Comparison of ENCODE assay signal across 1 cellular context in genomic region chrX:2320580-2321327, GRCh38.
TF ChIP-seq lines count a peak whose summit lies in the region.

No MANE protein-coding gene starts in this region.

TF ChIP-seq in HepG2, 621 proteins besides CTCF, POLR2A, EP300 and RAD21 (continued from another document and continues in another):
- 0 out of 2 replicates have a peak, but pooled peaks have one; percentile 28 for TF ChIP-seq ZNF784 (CRISPR knock-in tag; IDR thresholded peaks at IDR 0.05; ENCODE audit: borderline replicate concordance)
- peak; percentile 95 for TF ChIP-seq SAP130 (CRISPR knock-in tag; IDR thresholded peaks at IDR 0.05; ENCODE audit: low read depth)
- TF ChIP-seq ZBTB42 (CRISPR knock-in tag; IDR thresholded peaks at IDR 0.05), result no peak
- TF ChIP-seq ZSCAN25 (CRISPR knock-in tag; IDR thresholded peaks at IDR 0.05), result peak; percentile 89
- 0 out of 2 replicates have a peak, but pooled peaks have one; percentile 27 for TF ChIP-seq KDM5B (CRISPR knock-in tag; IDR thresholded peaks at IDR 0.05; ENCODE audit: borderline replicate concordance)
- no peak for TF ChIP-seq ZNF850 (CRISPR knock-in tag; conservative IDR thresholded peaks at IDR 0.05)
- TF ChIP-seq ARID3A (IDR thresholded peaks at IDR 0.05; ENCODE audit: low read depth, low read length), result peak; percentile 62
- TF ChIP-seq NBN (conservative IDR thresholded peaks at IDR 0.05), result no peak
- no peak for TF ChIP-seq ZFAT (CRISPR knock-in tag; conservative IDR thresholded peaks at IDR 0.05)
- TF ChIP-seq ZNF609 (CRISPR knock-in tag; IDR thresholded peaks at IDR 0.05; ENCODE audit: borderline replicate concordance), result peak; percentile 79; the same call in 1 of the 2 replicates
- 0 out of 2 replicates have a peak, but pooled peaks have one; percentile 66 for TF ChIP-seq MZF1 (CRISPR knock-in tag; IDR thresholded peaks at IDR 0.05; ENCODE audit: borderline replicate concordance)
- 0 out of 2 replicates have a peak, but pooled peaks have one; percentile 1 for TF ChIP-seq SRF (IDR thresholded peaks at IDR 0.05; ENCODE audit: low read depth, low read length)
- TF ChIP-seq ELF1 (CRISPR knock-in tag; IDR thresholded peaks at IDR 0.05), result 0 out of 2 replicates have a peak, but pooled peaks have one; percentile 53
- TF ChIP-seq KLF16 (CRISPR knock-in tag; IDR thresholded peaks at IDR 0.05), result peak in 1 of 2 experiments; percentile 95; a peak in 2 of 4 replicates
- TF ChIP-seq ZNF451 (CRISPR knock-in tag; IDR thresholded peaks at IDR 0.05), result peak; percentile 14; the same call in 1 of the 2 replicates
- 0 out of 2 replicates have a peak, but pooled peaks have one; percentile 38 for TF ChIP-seq ZNF569 (CRISPR knock-in tag; IDR thresholded peaks at IDR 0.05; ENCODE audit: borderline replicate concordance)
- TF ChIP-seq ZMYM2 (CRISPR knock-in tag; IDR thresholded peaks at IDR 0.05), result peak; percentile 82; the same call in 1 of the 2 replicates
- TF ChIP-seq HINFP (CRISPR knock-in tag; IDR thresholded peaks at IDR 0.05; ENCODE audit: low read depth), result no peak
- TF ChIP-seq HMGXB4 (CRISPR knock-in tag; IDR thresholded peaks at IDR 0.05; ENCODE audit: borderline replicate concordance in 1 of 2, low read depth in 1 of 2), result no peak
- TF ChIP-seq ZXDC (CRISPR knock-in tag; IDR thresholded peaks at IDR 0.05), result no peak
- TF ChIP-seq ZNF446 (CRISPR knock-in tag; IDR thresholded peaks at IDR 0.05), result no peak
- peak; percentile 47; the same call in 1 of the 2 replicates for TF ChIP-seq ZBTB7B (CRISPR knock-in tag; IDR thresholded peaks at IDR 0.05)
- TF ChIP-seq NFE2L1 (CRISPR knock-in tag; IDR thresholded peaks at IDR 0.05; ENCODE audit: borderline replicate concordance), result no peak
- no peak for TF ChIP-seq SRSF9 (IDR thresholded peaks at IDR 0.05; ENCODE audit: borderline replicate concordance, insufficient read depth, low read depth, low read length, poor library complexity, severe bottlenecking)
- TF ChIP-seq ZNF646 (CRISPR knock-in tag; IDR thresholded peaks at IDR 0.05), result peak; percentile 51; the same call in 1 of the 2 replicates
- TF ChIP-seq ZSCAN30 (CRISPR knock-in tag; IDR thresholded peaks at IDR 0.05), result no peak
- no peak for TF ChIP-seq TFDP1 (CRISPR knock-in tag; IDR thresholded peaks at IDR 0.05; ENCODE audit: borderline replicate concordance)
- TF ChIP-seq TCF7L2 (IDR thresholded peaks at IDR 0.05; ENCODE audit: low read depth, low read length), result no peak
- peak; percentile 81; the same call in 1 of the 2 replicates for TF ChIP-seq ZNF792 (CRISPR knock-in tag; IDR thresholded peaks at IDR 0.05)
- no peak for TF ChIP-seq ZBTB49 (CRISPR knock-in tag; IDR thresholded peaks at IDR 0.05; ENCODE audit: borderline replicate concordance)
